20 cellular contexts compared by ENCODE assay signal in the genomic region with DNA sequence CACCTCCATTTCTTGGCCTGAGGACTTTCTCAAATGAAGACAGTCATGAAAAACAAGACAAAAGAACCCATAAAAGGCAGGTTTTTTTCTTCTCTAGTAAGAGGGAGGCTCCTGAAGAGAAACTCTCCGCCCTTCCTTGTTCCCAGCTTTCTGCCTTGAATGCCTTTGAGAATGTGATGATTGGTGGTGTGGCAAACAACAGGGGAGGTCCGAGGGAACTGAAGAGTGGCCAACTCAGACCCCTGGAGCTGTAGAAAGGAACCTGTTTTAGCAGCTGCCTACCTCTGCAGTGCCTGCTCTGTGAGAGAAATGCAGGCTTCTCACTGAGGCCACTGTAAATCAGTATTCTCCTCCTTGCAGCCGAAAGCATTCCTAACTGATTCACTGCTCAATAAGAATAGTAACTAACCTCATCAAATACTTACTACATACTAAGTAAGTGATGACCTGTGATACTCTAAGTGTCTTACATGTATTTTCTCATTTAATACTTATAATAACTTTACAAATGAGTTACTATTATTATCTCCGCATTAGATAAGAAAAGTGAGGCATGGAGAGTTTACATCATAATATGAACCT. TPM values are rescaled to one million over a fixed set of nuclear protein-coding genes. Genes with fewer than 3 reads are reported as not detected.
A peak's percentile ranks its signal among the peaks of the same experiment; 100 is the strongest.
DNase-seq lines count a peak whose midpoint lies in the region; ATAC-seq and TF ChIP-seq lines count a peak whose summit lies in the region.
"Had no signal": no experiment of that assay in that cellular context is flagged by ENCODE, and none has a peak within 500 bp of the region (broad histone marks: within the 10 kb centered on the region; RNA-seq: fewer than 3 reads in every experiment).

No MANE protein-coding gene starts in this region.

- H3K79me2 ChIP-seq in H9 (ENCODE audit: insufficient read depth, low read length) = no peaks in the 10 kb centered on the region

- no peaks in the 10 kb centered on the region; the same call in 1 of the 2 replicates for H3K27me3 Mint-ChIP-seq in H9 (ENCODE audit: low read depth)
- no peaks in the 10 kb centered on the region for H3K27me3 Mint-ChIP-seq in WTC11 (ENCODE audit: low read depth)
- no peaks in the 10 kb centered on the region for H3K27me3 Mint-ChIP-seq in CD4-positive, alpha-beta T cell
- H3K27me3 Mint-ChIP-seq in CD4-positive, alpha-beta memory T cell = no peaks in the 10 kb centered on the region
- H3K27me3 Mint-ChIP-seq: B cell had no signal

- no peaks in the 10 kb centered on the region for H3K9me3 ChIP-seq in H9 (ENCODE audit: control insufficient read depth, low read depth, low read length)
- H3K9me3 ChIP-seq in psoas muscle = no peaks in the 10 kb centered on the region
- H3K9me3 ChIP-seq in ascending aorta = no peaks in the 10 kb centered on the region
- no peaks in the 10 kb centered on the region for H3K9me3 ChIP-seq in CD4-positive, alpha-beta T cell (ENCODE audit: control insufficient read depth, low read length)
- no peaks in the 10 kb centered on the region for H3K9me3 ChIP-seq in CD4-positive, alpha-beta memory T cell (ENCODE audit: control insufficient read depth in 1 of 2, low read length in 2 of 2)
- H3K9me3 ChIP-seq: BLaER1 had no signal

- H2BK5ac ChIP-seq in H9 (ENCODE audit: insufficient read length, low read length) = no peak overlapping the region

- no peaks in the 10 kb centered on the region for H4K20me1 ChIP-seq in H9 (ENCODE audit: control insufficient read depth, insufficient read depth, insufficient read length)
- H4K20me1 ChIP-seq: BLaER1 had no signal

- H2AK5ac ChIP-seq in H9 (ENCODE audit: insufficient read length, low read length) = no peak overlapping the region

- H3K27ac ChIP-seq in H9 (ENCODE audit: insufficient read length, low read depth, low read length) = no peak overlapping the region
- H3K27ac ChIP-seq in psoas muscle = no peak overlapping the region
- H3K27ac ChIP-seq in ascending aorta = no peak overlapping the region
- no peak overlapping the region for H3K27ac ChIP-seq in CD4-positive, alpha-beta T cell (ENCODE audit: low read depth, low read length)
- H3K27ac ChIP-seq in CD4-positive, alpha-beta memory T cell (ENCODE audit: low read depth, low read length) = no peak overlapping the region
- H3K27ac ChIP-seq: 22Rv1, BLaER1, C4-2B had no signal

- POLR2A ChIA-PET in WTC11 (lab: Charles Lee) = interaction anchor here (0.6 kb wide), 1 partner anchor 471 kb away, joined by 3 read pairs; no protein-coding TSS in a partner anchor
- POLR2A ChIA-PET in CD4-positive, alpha-beta T cell (lab: Charles Lee) = no interaction called here
- POLR2A ChIA-PET in CD4-positive, alpha-beta memory T cell (lab: Charles Lee; ENCODE audit: partially characterized antibody) = interaction anchor here (0.6 kb wide), 1 partner anchor 59 kb away, joined by 3 read pairs; no protein-coding TSS in a partner anchor

- H2BK20ac ChIP-seq in H9 (ENCODE audit: low read depth, low read length, poor library complexity, severe bottlenecking) = no peak overlapping the region

- no peak overlapping the region for H3T11ph ChIP-seq in H9 (ENCODE audit: low read length)

- no CpG with 5 or more reads among the region's 4 CpGs for WGBS in H9 (ENCODE audit: extremely low coverage, insufficient read length, low lambda C conversion rate)
- 79 to 82% (median 80%) methylated on average over 4 of the region's 4 CpGs for WGBS in psoas muscle, 3 donors

- no peak overlapping the region for H3K4me2 ChIP-seq in H9 (ENCODE audit: insufficient read depth, insufficient read length, low read length)
- H3K4me2 ChIP-seq: BLaER1 had no signal

- H3K23me2 ChIP-seq in H9 (ENCODE audit: insufficient read length, low read depth, low read length, poor library complexity, severe bottlenecking) = no peaks in the 10 kb centered on the region

- H2BK12ac ChIP-seq in H9 (ENCODE audit: insufficient read length, low read depth, low read length) = no peak overlapping the region

- H4K8ac ChIP-seq in H9 (replicated peaks; ENCODE audit: insufficient read length, low read depth, low read length) = no peak overlapping the region

- H3K18ac ChIP-seq in H9 (ENCODE audit: insufficient read length, low read depth, low read length) = no peak overlapping the region

- no peaks in the 10 kb centered on the region for H3K79me1 ChIP-seq in H9 (ENCODE audit: insufficient read depth, low read depth, low read length, poor library complexity, severe bottlenecking)

- TF ChIP-seq CTCF in H9 (conservative IDR thresholded peaks at IDR 0.05) (no peak), WTC11 (IDR thresholded peaks at IDR 0.05) (no peak), psoas muscle (IDR thresholded peaks at IDR 0.05) (no peak), ascending aorta (IDR thresholded peaks at IDR 0.05) (no peak)
- no peak for TF ChIP-seq CTCF in CD4-positive, alpha-beta T cell (IDR thresholded peaks at IDR 0.05)

- no peak overlapping the region for H4K5ac ChIP-seq in H9 (ENCODE audit: insufficient read length, low read depth, low read length)

- ATAC-seq in WTC11 (no peak; the same call in 1 of the 2 replicates), psoas muscle (peak; percentile 40 to 71 (median 68))
- ATAC-seq in CD4-positive, alpha-beta T cell (ENCODE audit: poor library complexity) = no peak
- ATAC-seq: GM12878, HCT116 had no signal

- intact Hi-C loops in psoas muscle (cut with DNase I) (no loop called here), ascending aorta (cut with DNase I) (no loop called here)
- intact Hi-C loops in CD4-positive, alpha-beta T cell (cut with DNase I, micrococcal nuclease) = no loop called here
- intact Hi-C loops in CD4-positive, alpha-beta memory T cell (cut with micrococcal nuclease) = no loop called here

- no peaks in the 10 kb centered on the region for H3K36me3 ChIP-seq in psoas muscle (ENCODE audit: insufficient read depth in 1 of 2, low read depth in 1 of 2)
- H3K36me3 ChIP-seq in ascending aorta = no peaks in the 10 kb centered on the region
- H3K36me3 ChIP-seq in CD4-positive, alpha-beta memory T cell (ENCODE audit: insufficient read depth, low read length) = no peaks in the 10 kb centered on the region

- H3K27ac Mint-ChIP-seq in H9 (0 out of 7 replicates have a peak overlapping the region, but pooled peaks of 2 of the 3 experiments have one; percentile 67 to 79), WTC11 (0 out of 2 replicates have a peak overlapping the region, but pooled peaks have one; percentile 41)
- H3K27ac Mint-ChIP-seq in CD4-positive, alpha-beta T cell = no peak overlapping the region
- H3K27ac Mint-ChIP-seq in CD4-positive, alpha-beta memory T cell = no peak overlapping the region
- H3K27ac Mint-ChIP-seq: B cell; CD4-positive, CD25-positive, alpha-beta regulatory T cell had no signal

- H3K36me3 Mint-ChIP-seq in H9 (ENCODE audit: insufficient read depth in 1 of 3, low read depth in 3 of 3) = no peaks in the 10 kb centered on the region; a peak in 1 of 7 replicates
- no peaks in the 10 kb centered on the region for H3K36me3 Mint-ChIP-seq in WTC11
- H3K36me3 Mint-ChIP-seq in CD4-positive, alpha-beta T cell (ENCODE audit: low read depth) = no peaks in the 10 kb centered on the region
- H3K36me3 Mint-ChIP-seq in CD4-positive, alpha-beta memory T cell = no peaks in the 10 kb centered on the region
- H3K36me3 Mint-ChIP-seq: CD4-positive, CD25-positive, alpha-beta regulatory T cell had no signal

- H3K14ac ChIP-seq in H9 (ENCODE audit: insufficient read depth, low read length) = no peak overlapping the region

- H3K23ac ChIP-seq in H9 (ENCODE audit: insufficient read length, low read depth, low read length) = no peak overlapping the region

- H2AFZ ChIP-seq in H9 (ENCODE audit: low read length) = no peak overlapping the region

- H3K4me3 Mint-ChIP-seq in H9 = no peak overlapping the region
- no peak overlapping the region for H3K4me3 Mint-ChIP-seq in WTC11
- no peak overlapping the region for H3K4me3 Mint-ChIP-seq in CD4-positive, alpha-beta T cell
- no peak overlapping the region for H3K4me3 Mint-ChIP-seq in CD4-positive, alpha-beta memory T cell
- H3K4me3 Mint-ChIP-seq: B cell; CD4-positive, CD25-positive, alpha-beta regulatory T cell had no signal

- H3K4me3 ChIP-seq in psoas muscle (no peak overlapping the region), ascending aorta (no peak overlapping the region)
- no peak overlapping the region for H3K4me3 ChIP-seq in CD4-positive, alpha-beta memory T cell (ENCODE audit: low read length in 2 of 2)
- H3K4me3 ChIP-seq: BLaER1, GM12878 had no signal

- H3K9me3 Mint-ChIP-seq in H9 (peaks cover 0 to 3% of the 10 kb centered on the region in 2 experiments; a peak in 2 of 5 replicates), WTC11 (peaks cover 6% of the 10 kb centered on the region; the same call in 1 of the 2 replicates)
- no peaks in the 10 kb centered on the region for H3K9me3 Mint-ChIP-seq in CD4-positive, alpha-beta T cell
- no peaks in the 10 kb centered on the region for H3K9me3 Mint-ChIP-seq in CD4-positive, alpha-beta memory T cell
- H3K9me3 Mint-ChIP-seq: CD4-positive, CD25-positive, alpha-beta regulatory T cell had no signal

- H3K27me3 ChIP-seq in H9 (ENCODE audit: insufficient read depth, low read length) (no peaks in the 10 kb centered on the region), psoas muscle (ENCODE audit: insufficient read depth in 3 of 3, low read length in 2 of 3) (no peaks in the 10 kb centered on the region), ascending aorta (no peaks in the 10 kb centered on the region)
- no peaks in the 10 kb centered on the region for H3K27me3 ChIP-seq in CD4-positive, alpha-beta T cell (ENCODE audit: control insufficient read depth, insufficient read depth, low read length)
- H3K27me3 ChIP-seq in CD4-positive, alpha-beta memory T cell (ENCODE audit: insufficient read depth, low read length) = no peaks in the 10 kb centered on the region
- H3K27me3 ChIP-seq: BLaER1 had no signal

- peak; percentile 78 for DNase-seq in ELF-1 (ENCODE audit: low read depth, low spot score)
- no peak for DNase-seq in H9
- DNase-seq in WTC11 (ENCODE audit: low spot score) = no peak
- no peak for DNase-seq in psoas muscle
- no peak for DNase-seq in superior temporal gyrus (ENCODE audit: extremely low spot score)
- no peak for DNase-seq in ascending aorta (ENCODE audit: low spot score in 2 of 2)
- no peak for DNase-seq in CD4-positive, alpha-beta T cell
- no peak for DNase-seq in CD4-positive, alpha-beta memory T cell
- DNase-seq: Calu3; CD4-positive, CD25-positive, alpha-beta regulatory T cell; COR-L47; DMS53; DMS79 treated with DMSO at 0.1 percent for 48 hours; GOT3 had no signal

- CTCF ChIA-PET in WTC11 (lab: Charles Lee) = interaction anchor here (0.6 kb wide), 1 partner anchor 154 kb away, joined by 5 read pairs; no protein-coding TSS in a partner anchor
- CTCF ChIA-PET in CD4-positive, alpha-beta T cell (lab: Charles Lee) = no interaction called here
- CTCF ChIA-PET in CD4-positive, alpha-beta memory T cell (lab: Charles Lee; ENCODE audit: partially characterized antibody) = interaction anchor here (0.8 kb wide), 1 partner anchor 118 kb away, joined by 6 read pairs; no protein-coding TSS in a partner anchor

- no peak overlapping the region for H3K9ac ChIP-seq in H9 (ENCODE audit: extremely low read depth, insufficient read length, low read length)
- H3K9ac ChIP-seq: BLaER1 had no signal

- H3K4ac ChIP-seq in H9 (ENCODE audit: low read depth, low read length) = no peak overlapping the region

- H3K4me1 Mint-ChIP-seq in H9 (peaks cover 4 to 5% of the 10 kb centered on the region in 2 experiments; a peak in 2 of 4 replicates), WTC11 (no peaks in the 10 kb centered on the region)
- no peaks in the 10 kb centered on the region for H3K4me1 Mint-ChIP-seq in CD4-positive, alpha-beta T cell (ENCODE audit: low read depth)
- peaks cover 0 to 2% (median 0%) of the 10 kb centered on the region in 4 donors for H3K4me1 Mint-ChIP-seq in CD4-positive, alpha-beta memory T cell
- H3K4me1 Mint-ChIP-seq: B cell; CD4-positive, CD25-positive, alpha-beta regulatory T cell had no signal

- H3K4me1 ChIP-seq in H9 (ENCODE audit: insufficient read depth, low read length) (no peaks in the 10 kb centered on the region), psoas muscle (peaks cover 7% of the 10 kb centered on the region), ascending aorta (no peaks in the 10 kb centered on the region)
- H3K4me1 ChIP-seq in CD4-positive, alpha-beta memory T cell (ENCODE audit: insufficient read depth, low read length) = no peaks in the 10 kb centered on the region

- H4K91ac ChIP-seq in H9 (ENCODE audit: insufficient read length, low read depth, low read length) = no peak overlapping the region

- no peak overlapping the region for H2BK15ac ChIP-seq in H9 (ENCODE audit: low read depth, low read length)

- no peak overlapping the region for H3K56ac ChIP-seq in H9 (ENCODE audit: insufficient read length, low read depth, low read length)

- no peak overlapping the region for H2BK120ac ChIP-seq in H9 (ENCODE audit: low read depth, low read length, poor library complexity, severe bottlenecking)

RNA-seq across cellular contexts. Expression of gene ERC1, which starts 16.7 kb away (rescaled TPM):
- total RNA-seq in H9 (2021) (48.0 and 51.2 TPM in 2 replicates), WTC11 (2021) (42.2 to 51.8 TPM (median 47.5 TPM) in 3 replicates), psoas muscle (10 to 100 TPM; 29.4 to 35.6 (median 33.2) TPM), ascending aorta (41.4 TPM)
- polyA plus RNA-seq in psoas muscle = 10 to 100 TPM in 1 of 3 donors, 1 to 10 TPM in 2; 4.0 to 14.0 (median 7.4) TPM
- 10 to 100 TPM; 40.1 to 49.6 TPM for total RNA-seq in CD4-positive, alpha-beta T cell
- total RNA-seq in CD4-positive, alpha-beta memory T cell = 10 to 100 TPM; 34.3 to 41.7 TPM
- 10 to 100 TPM in 1 of 2 donors, 1 to 10 TPM in 1; 4.0 to 23.2 TPM for polyA plus RNA-seq in CD4-positive, alpha-beta memory T cell

RNA-seq across cellular contexts. Expression of gene RAD52, which starts 24.9 kb away (rescaled TPM):
- total RNA-seq in H9 (2021) = 15.3 and 18.2 TPM in 2 replicates
- 17.1 to 20.7 TPM (median 19.2 TPM) in 3 replicates for total RNA-seq in WTC11 (2021)
- total RNA-seq in psoas muscle = 10 to 100 TPM in 2 of 4 donors, 1 to 10 TPM in 2; 6.7 to 12.8 (median 9.2) TPM
- 10 to 100 TPM in 1 of 3 donors, 1 to 10 TPM in 2; 5.9 to 14.4 (median 6.8) TPM for polyA plus RNA-seq in psoas muscle
- total RNA-seq in ascending aorta = 175 TPM
- total RNA-seq in CD4-positive, alpha-beta T cell = 1 to 10 TPM; 7.0 to 8.1 TPM
- total RNA-seq in CD4-positive, alpha-beta memory T cell = 10 to 100 TPM; 30.7 to 31.5 TPM
- polyA plus RNA-seq in CD4-positive, alpha-beta memory T cell = 1 to 10 TPM in 1 of 2 donors, under 1 TPM in 1; 0.26 to 5.0 TPM

Comparison
In these comparisons a context has a peak if more than half of its experiments do, and no peak if none do; other contexts are left out.
1. H3K27ac Mint-ChIP-seq: peak in H9 (2 of 3) and WTC11 (single experiment); none in CD4-positive, alpha-beta T cell (single experiment) and CD4-positive, alpha-beta memory T cell (0 of 7).
2. ATAC-seq: peak in psoas muscle (4 of 4); none in WTC11 (single experiment) and CD4-positive, alpha-beta T cell (single experiment).